23 cellular contexts compared by ENCODE assay signal in the genomic region with DNA sequence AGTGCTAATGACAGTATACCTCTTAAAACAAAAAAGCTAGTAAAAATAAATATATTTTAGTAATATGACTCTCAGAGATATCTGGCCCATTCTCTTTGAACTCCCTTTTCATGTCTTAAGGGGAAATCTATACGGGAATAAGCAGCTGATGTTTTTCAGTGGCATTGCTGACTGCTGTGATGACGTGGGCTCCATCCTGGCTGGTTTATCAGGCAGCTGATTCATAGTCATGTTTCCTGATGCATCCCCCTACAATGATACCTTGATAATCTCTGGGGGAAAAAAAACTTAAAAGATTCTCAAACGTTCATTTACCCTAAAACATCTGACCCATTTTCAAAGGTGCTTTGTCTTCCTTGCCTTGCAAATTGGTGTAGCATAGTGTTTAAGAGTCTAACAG. TPM values are rescaled to one million over a fixed set of nuclear protein-coding genes. Genes with fewer than 3 reads are reported as not detected.
A peak's percentile ranks its signal among the peaks of the same experiment; 100 is the strongest.
DNase-seq lines count a peak whose midpoint lies in the region; ATAC-seq and TF ChIP-seq lines count a peak whose summit lies in the region.
"Had no signal": no experiment of that assay in that cellular context is flagged by ENCODE, and none has a peak within 500 bp of the region (broad histone marks: within the 10 kb centered on the region; RNA-seq: fewer than 3 reads in every experiment).

No MANE protein-coding gene starts in this region.

- no peaks in the 10 kb centered on the region for H3K9me3 ChIP-seq in BLaER1
- H3K9me3 ChIP-seq in IMR-90 (ENCODE audit: control insufficient read depth, insufficient read depth, low read length), result no peaks in the 10 kb centered on the region
- H3K9me3 ChIP-seq in aorta (ENCODE audit: control insufficient read depth, low read length), result no peaks in the 10 kb centered on the region
- H3K9me3 ChIP-seq: SJCRH30, upper lobe of left lung had no signal

- WGBS in IMR-90 (ENCODE audit: extremely low coverage in 2 of 2, insufficient read length in 1 of 2), 2 experiments, result no CpG with 5 or more reads among the region's 3 CpGs
- WGBS in aorta, 2 donors, result 94 to 96% methylated on average over 3 of the region's 3 CpGs

- H3K4me2 ChIP-seq in BLaER1 (peak overlapping the region; percentile 91), IMR-90 (ENCODE audit: low read depth, low read length) (peak overlapping the region; percentile 44; the same call in 1 of the 2 replicates)
- H3K4me2 ChIP-seq: neural progenitor cell had no signal

- no peak for TF ChIP-seq POLR2A in IMR-90 (IDR thresholded peaks at IDR 0.05; ENCODE audit: low read depth, low read length)

- DNase-seq in IMR-90, result peak; percentile 94
- peak; percentile 84 to 93 for DNase-seq in cardiac fibroblast (ENCODE audit: low read depth in 2 of 2)
- DNase-seq in osteocyte (ENCODE audit: extremely low spot score, unreplicated experiment), result no peak
- DNase-seq in NCI-H748 treated with DMSO at 0.1 percent for 48 hours (lab: John Stamatoyannopoulos, UW), result no peak
- DNase-seq in aorta, result no peak
- DNase-seq in foreskin melanocyte, result no peak
- DNase-seq in activated naive CD8-positive, alpha-beta T cell treated with anti-CD3 and anti-CD28 coated beads, Interleukin-2, amount 50 U/mL, for 24 hours, result no peak
- DNase-seq: activated CD4-positive, alpha-beta T cell treated with anti-CD3 and anti-CD28 coated beads for 36 hours; activated gamma-delta T cell treated with Interleukin-2 at 50 U/mL for 16 hours; CD8-positive, alpha-beta memory T cell; H7; KG1; NCI-H1092 treated with DMSO at 0.1 percent for 48 hours; NCI-H510A; retina; SJCRH30; stimulated activated naive CD4-positive, alpha-beta T cell treated with Interleukin-2 at 50 U/mL for 16 hours; T-helper 9 cell; upper lobe of left lung had no signal

- dilution Hi-C loops in IMR-90 (cut with HindIII; ENCODE audit: low sequenced_read_pairs, unreplicated experiment), result no loop called here

- peak overlapping the region; percentile 7 for H3K14ac ChIP-seq in IMR-90 (replicated peaks; ENCODE audit: low read depth, low read length)

- peak overlapping the region; percentile 9; the same call in 2 of the 3 replicates for H2BK15ac ChIP-seq in IMR-90 (ENCODE audit: low read depth, low read length)

- peak overlapping the region; percentile 64 for H2BK120ac ChIP-seq in IMR-90 (ENCODE audit: low read depth, low read length)

- H2AK5ac ChIP-seq in IMR-90 (ENCODE audit: low read depth, low read length), result no peak overlapping the region

- BruUV-seq in IMR-90 (replicated peaks; lab: Mats Ljungman, UMichigan), result no TSS peak

- no peak overlapping the region for H3K4me3 ChIP-seq in BLaER1
- no peak overlapping the region for H3K4me3 ChIP-seq in IMR-90 (ENCODE audit: insufficient read depth, low read depth, low read length)
- H3K4me3 ChIP-seq in cardiac fibroblast (replicated peaks in 1 of 2; ENCODE audit: low read depth in 2 of 2, low read length in 2 of 2), result no peak overlapping the region
- no peak overlapping the region for H3K4me3 ChIP-seq in aorta (ENCODE audit: low read length in 2 of 2)
- H3K4me3 ChIP-seq: neural progenitor cell, SJCRH30, upper lobe of left lung had no signal

- no peaks in the 10 kb centered on the region for H3K36me3 Mint-ChIP-seq in osteocyte (ENCODE audit: unreplicated experiment)
- H3K36me3 Mint-ChIP-seq in activated naive CD8-positive, alpha-beta T cell treated with anti-CD3 and anti-CD28 coated beads, Interleukin-2, amount 50 U/mL, for 24 hours (ENCODE audit: low read depth), result no peaks in the 10 kb centered on the region
- H3K36me3 Mint-ChIP-seq: CD8-positive, alpha-beta memory T cell had no signal

- H3K56ac ChIP-seq in IMR-90 (ENCODE audit: extremely low read depth, insufficient read depth, low read length), result no peak overlapping the region

- H2BK5ac ChIP-seq in IMR-90 (ENCODE audit: low read depth, low read length, poor library complexity, severe bottlenecking), result peak overlapping the region; percentile 67

- H3K9me3 Mint-ChIP-seq in osteocyte (ENCODE audit: unreplicated experiment), result no peaks in the 10 kb centered on the region
- H3K9me3 Mint-ChIP-seq in activated naive CD8-positive, alpha-beta T cell treated with anti-CD3 and anti-CD28 coated beads, Interleukin-2, amount 50 U/mL, for 24 hours, result no peaks in the 10 kb centered on the region
- H3K9me3 Mint-ChIP-seq: CD8-positive, alpha-beta memory T cell had no signal

- intact Hi-C loops in IMR-90 (cut with micrococcal nuclease), result loop anchor here (10.0 kb wide), 1 partner anchor 398 kb away; no protein-coding TSS in a partner anchor
- intact Hi-C loops in aorta (cut with DNase I), result loop anchor here in 1 of 2 donors (10.0 kb wide), 1 partner anchor 118 kb away; no protein-coding TSS in a partner anchor

- peaks cover 66% of the 10 kb centered on the region for H3K4me1 Mint-ChIP-seq in osteocyte (ENCODE audit: unreplicated experiment)
- H3K4me1 Mint-ChIP-seq in activated naive CD8-positive, alpha-beta T cell treated with anti-CD3 and anti-CD28 coated beads, Interleukin-2, amount 50 U/mL, for 24 hours, result no peaks in the 10 kb centered on the region
- H3K4me1 Mint-ChIP-seq: activated CD4-positive, alpha-beta T cell treated with anti-CD3 and anti-CD28 coated beads for 36 hours had no signal

- peak overlapping the region; percentile 84; the same call in 1 of the 2 replicates for H3K18ac ChIP-seq in IMR-90 (ENCODE audit: low read depth, low read length)

- H4K91ac ChIP-seq in IMR-90 (ENCODE audit: insufficient read depth, low read depth, low read length), result peak overlapping the region; percentile 29; the same call in 1 of the 2 replicates

- no peaks in the 10 kb centered on the region for H3K27me3 Mint-ChIP-seq in osteocyte (ENCODE audit: unreplicated experiment)
- H3K27me3 Mint-ChIP-seq in activated naive CD8-positive, alpha-beta T cell treated with anti-CD3 and anti-CD28 coated beads, Interleukin-2, amount 50 U/mL, for 24 hours, result peaks cover under 1% of the 10 kb centered on the region

- CTCF ChIA-PET in IMR-90 (lab: Yijun Ruan, JAX), result no interaction called here

- peak overlapping the region; percentile 47 for H2BK20ac ChIP-seq in IMR-90 (ENCODE audit: low read depth, low read length)

- ATAC-seq in IMR-90 (ENCODE audit: low read depth) (peak; percentile 30; the same call in 1 of the 2 replicates), aorta (ENCODE audit: low FRiP score) (no peak)
- ATAC-seq in activated naive CD8-positive, alpha-beta T cell treated with anti-CD3 and anti-CD28 coated beads, Interleukin-2, amount 50 U/mL, for 24 hours, result no peak
- ATAC-seq: activated CD4-positive, alpha-beta T cell treated with anti-CD3 and anti-CD28 coated beads for 36 hours; left lobe of liver had no signal

- H4K5ac ChIP-seq in IMR-90 (ENCODE audit: low read depth, low read length), result peak overlapping the region; percentile 84

- H3K27ac Mint-ChIP-seq in osteocyte (ENCODE audit: unreplicated experiment), result peak overlapping the region; percentile 16
- no peak overlapping the region for H3K27ac Mint-ChIP-seq in activated naive CD8-positive, alpha-beta T cell treated with anti-CD3 and anti-CD28 coated beads, Interleukin-2, amount 50 U/mL, for 24 hours
- H3K27ac Mint-ChIP-seq: activated CD4-positive, alpha-beta T cell treated with anti-CD3 and anti-CD28 coated beads for 36 hours; CD8-positive, alpha-beta memory T cell; neural progenitor cell had no signal

- H3K79me1 ChIP-seq in IMR-90 (ENCODE audit: low read depth in 1 of 2, low read length in 2 of 2), result no peaks in the 10 kb centered on the region

- peak overlapping the region in 1 of 2 experiments; percentile 35; a peak in 1 of 4 replicates for H4K8ac ChIP-seq in IMR-90 (ENCODE audit: low read depth in 2 of 2, low read length in 2 of 2)

- POLR2A ChIA-PET in IMR-90 (lab: Charles Lee; ENCODE audit: unreplicated experiment), result no interaction called here

- peak overlapping the region; percentile 72; the same call in 1 of the 2 replicates for H3K4ac ChIP-seq in IMR-90 (ENCODE audit: low read depth, low read length)

- TF ChIP-seq RAD21 in IMR-90 (IDR thresholded peaks at IDR 0.05; ENCODE audit: low read length), result no peak

- no peaks in the 10 kb centered on the region for H4K20me1 ChIP-seq in BLaER1
- H4K20me1 ChIP-seq in IMR-90 (ENCODE audit: insufficient read depth, low read length), result no peaks in the 10 kb centered on the region

- H2AFZ ChIP-seq in IMR-90 (replicated peaks; ENCODE audit: low read length, poor library complexity), result no peak overlapping the region
- H2AFZ ChIP-seq: neural progenitor cell had no signal

- no peak overlapping the region for H3K23ac ChIP-seq in IMR-90 (ENCODE audit: low read depth, low read length)

- peak overlapping the region; percentile 95 for H3K27ac ChIP-seq in BLaER1
- H3K27ac ChIP-seq in IMR-90 (ENCODE audit: insufficient read depth, low read length), result peak overlapping the region; percentile 28; the same call in 1 of the 2 replicates
- no peak overlapping the region for H3K27ac ChIP-seq in aorta (ENCODE audit: low read depth in 1 of 2, low read length in 2 of 2)
- H3K27ac ChIP-seq: neural progenitor cell, SJCRH30 had no signal

- no peaks in the 10 kb centered on the region for H3K36me3 ChIP-seq in BLaER1
- H3K36me3 ChIP-seq in IMR-90 (ENCODE audit: control insufficient read depth, insufficient read depth, low read length), result no peaks in the 10 kb centered on the region
- H3K36me3 ChIP-seq in aorta (ENCODE audit: control insufficient read depth in 1 of 2, insufficient read depth in 2 of 2, low read length in 1 of 2), result no peaks in the 10 kb centered on the region
- H3K36me3 ChIP-seq: neural progenitor cell, SJCRH30, upper lobe of left lung had no signal

- no peak for TF ChIP-seq CTCF in IMR-90 (conservative IDR thresholded peaks at IDR 0.05; ENCODE audit: low read depth, low read length)
- no peak for TF ChIP-seq CTCF in cardiac fibroblast (IDR thresholded peaks at IDR 0.05; ENCODE audit: low read depth, low read length)
- TF ChIP-seq CTCF in osteocyte (IDR thresholded peaks at IDR 0.05), result no peak

- peaks cover 100% of the 10 kb centered on the region for H3K4me1 ChIP-seq in BLaER1
- peaks cover 36% of the 10 kb centered on the region for H3K4me1 ChIP-seq in IMR-90 (ENCODE audit: control insufficient read depth, insufficient read depth, low read length)
- H3K4me1 ChIP-seq in aorta (ENCODE audit: control insufficient read depth in 1 of 2, insufficient read depth in 2 of 2, low read length in 2 of 2), result no peaks in the 10 kb centered on the region

- H3K27me3 ChIP-seq in BLaER1 (no peaks in the 10 kb centered on the region), IMR-90 (ENCODE audit: control insufficient read depth, insufficient read depth, low read length) (no peaks in the 10 kb centered on the region), aorta (ENCODE audit: control insufficient read depth in 1 of 2, insufficient read depth in 2 of 2, low read length in 1 of 2) (no peaks in the 10 kb centered on the region)
- H3K27me3 ChIP-seq: SJCRH30, upper lobe of left lung had no signal

- H2AK9ac ChIP-seq in IMR-90 (replicated peaks; ENCODE audit: low read depth, low read length, poor library complexity), result no peak overlapping the region

- no peak overlapping the region for H3K4me3 Mint-ChIP-seq in osteocyte (ENCODE audit: unreplicated experiment)
- H3K4me3 Mint-ChIP-seq in activated naive CD8-positive, alpha-beta T cell treated with anti-CD3 and anti-CD28 coated beads, Interleukin-2, amount 50 U/mL, for 24 hours, result no peak overlapping the region
- H3K4me3 Mint-ChIP-seq: activated CD4-positive, alpha-beta T cell treated with anti-CD3 and anti-CD28 coated beads for 36 hours; CD8-positive, alpha-beta memory T cell had no signal

- H3K9ac ChIP-seq in BLaER1, result no peak overlapping the region
- no peak overlapping the region for H3K9ac ChIP-seq in IMR-90 (ENCODE audit: low read depth, low read length)
- H3K9ac ChIP-seq: neural progenitor cell had no signal

- in situ Hi-C loops in IMR-90 (cut with MboI; ENCODE audit: low sequenced_read_pairs), result loop anchor here (10.0 to 25.0 kb wide), 2 partner anchors 178 to 745 kb away; partner anchors contain the start of gene SLC44A3

- peaks cover 31% of the 10 kb centered on the region for H3K9me1 ChIP-seq in IMR-90 (ENCODE audit: insufficient read depth, low read length)

RNA-seq across cellular contexts. Expression of gene ABCA4, which starts 53.8 kb away (rescaled TPM):
- under 0.01 TPM in 2 replicates for total RNA-seq in IMR-90 (2012; rRNA removed)
- polyA plus RNA-seq in IMR-90 (2012; rRNA removed), result 0.11 and 0.36 TPM in 2 replicates
- 0.01 and 0.07 TPM in 2 replicates for polyA plus RNA-seq in IMR-90 (2012; cell fraction: cytosol; rRNA removed)
- 0.40 and 0.99 TPM in 2 replicates for polyA plus RNA-seq in IMR-90 (2012; cell fraction: nucleus; rRNA removed; ENCODE audit: low replicate concordance)
- total RNA-seq in osteocyte, result 6.0 and 6.6 TPM in 2 replicates
- under 1 TPM; 0.16 to 0.63 TPM for total RNA-seq in aorta
- under 1 TPM; 0.08 to 0.25 TPM for polyA plus RNA-seq in aorta
- total RNA-seq: CD8-positive, alpha-beta memory T cell; mononuclear cell had no signal
- polyA plus RNA-seq: CD8-positive, alpha-beta memory T cell had no signal

Comparison
In these comparisons a context has a peak if more than half of its experiments do, and no peak if none do; other contexts are left out.
1. H3K27ac ChIP-seq: peak in BLaER1 (single experiment) and IMR-90 (single experiment); none in aorta (0 of 2).
2. DNase-seq: peak in IMR-90 (single experiment) and cardiac fibroblast (2 of 2); none in osteocyte (single experiment), NCI-H748 treated with DMSO at 0.1 percent for 48 hours (single experiment), aorta (0 of 2), foreskin melanocyte (single experiment) and activated naive CD8-positive, alpha-beta T cell treated with anti-CD3 and anti-CD28 coated beads, Interleukin-2, amount 50 U/mL, for 24 hours (single experiment).